8 cellular contexts compared by ENCODE assay signal in genomic region chr13:20127263-20127562, GRCh38. TPM values are rescaled to one million over a fixed set of nuclear protein-coding genes. Genes with fewer than 3 reads are reported as not detected.
DNase-seq lines count a peak whose midpoint lies in the region; ATAC-seq and TF ChIP-seq lines count a peak whose summit lies in the region.

No MANE protein-coding gene starts in this region.

- H3K4me3 ChIP-seq in BE2C (ENCODE audit: low read depth, low read length) (peak overlapping the region; percentile 72), iPS-18a (ENCODE audit: low read length) (peak overlapping the region; percentile 62)

- H3K36me3 ChIP-seq in BE2C (no peaks in the 10 kb centered on the region), iPS-18a (ENCODE audit: control insufficient read depth, low read depth, low read length) (no peaks in the 10 kb centered on the region)

- DNase-seq in BE2C = no peak
- DNase-seq in activated T-cell treated with anti-CD3 and anti-CD28 coated beads, Interleukin-2, amount 50 U/mL, for 72 hours = peak in 1 of 2 donors; percentile 14
- no peak for DNase-seq in anterior cingulate cortex (lab: John Stamatoyannopoulos, UW)
- DNase-seq in mesenteric fat pad (ENCODE audit: low spot score) = no peak

- peak overlapping the region; percentile 70 to 72 for H3K4me3 Mint-ChIP-seq in activated T-cell treated with anti-CD3 and anti-CD28 coated beads, Interleukin-2, amount 50 U/mL, for 72 hours

- H3K9me3 ChIP-seq in BE2C (no peaks in the 10 kb centered on the region), iPS-18a (ENCODE audit: control insufficient read depth, low read depth, low read length) (no peaks in the 10 kb centered on the region)

- peaks cover 21% of the 10 kb centered on the region for H3K27me3 Mint-ChIP-seq in activated T-cell treated with anti-CD3 and anti-CD28 coated beads, Interleukin-2, amount 50 U/mL, for 72 hours (ENCODE audit: low read depth)

- no peak overlapping the region for H3K27ac Mint-ChIP-seq in activated T-cell treated with anti-CD3 and anti-CD28 coated beads, Interleukin-2, amount 50 U/mL, for 72 hours

- H3K4me1 Mint-ChIP-seq in activated T-cell treated with anti-CD3 and anti-CD28 coated beads, Interleukin-2, amount 50 U/mL, for 72 hours (ENCODE audit: low read depth) = peaks cover 3% of the 10 kb centered on the region

- TF ChIP-seq CTCF in BE2C (IDR thresholded peaks at IDR 0.05; ENCODE audit: low read depth, low read length) = no peak

- H3K27ac ChIP-seq in iPS-18a (ENCODE audit: low read length) (no peak overlapping the region), temporal lobe (ENCODE audit: low read depth, low read length) (peak overlapping the region; percentile 27)

- ATAC-seq in HG02642 (IDR thresholded peaks at IDR 0.05; ENCODE audit: poor library complexity, unreplicated experiment) = peak; percentile 14
- peak; percentile 30 to 42 for ATAC-seq in activated T-cell treated with anti-CD3 and anti-CD28 coated beads, Interleukin-2, amount 50 U/mL, for 72 hours (replicated peaks in 1 of 2)
- ATAC-seq in HG02885 (IDR thresholded peaks at IDR 0.05; ENCODE audit: poor library complexity, unreplicated experiment) = no peak

- H3K27me3 ChIP-seq in BE2C (peaks cover 20% of the 10 kb centered on the region), iPS-18a (ENCODE audit: control insufficient read depth, insufficient read depth, low read length) (peaks cover 49% of the 10 kb centered on the region)

- no peaks in the 10 kb centered on the region for H3K36me3 Mint-ChIP-seq in activated T-cell treated with anti-CD3 and anti-CD28 coated beads, Interleukin-2, amount 50 U/mL, for 72 hours (ENCODE audit: insufficient read depth in 2 of 2)

- no peak overlapping the region for H3K9ac ChIP-seq in iPS-18a (ENCODE audit: low read length)

- H3K4me1 ChIP-seq in BE2C (no peaks in the 10 kb centered on the region), iPS-18a (ENCODE audit: control insufficient read depth, low read depth, low read length) (peaks cover 3% of the 10 kb centered on the region)

- H3K9me3 Mint-ChIP-seq in activated T-cell treated with anti-CD3 and anti-CD28 coated beads, Interleukin-2, amount 50 U/mL, for 72 hours = no peaks in the 10 kb centered on the region

RNA-seq across cellular contexts. Expression of gene GJA3, which starts 33.6 kb away (rescaled TPM):
- not detected for polyA plus RNA-seq in BE2C (2012; ENCODE audit: insufficient read depth, insufficient read length, low read depth)
- under 1 TPM; 0.67 to 0.74 TPM for total RNA-seq in activated T-cell treated with anti-CD3 and anti-CD28 coated beads, Interleukin-2, amount 50 U/mL, for 72 hours
- total RNA-seq in temporal lobe = under 0.01 TPM
- 0.06 TPM for total RNA-seq in mesenteric fat pad
